In genomic region chr13:27665333-27665732, GRCh38 we compare ENCODE assay signal across 16 cellular contexts. TPM values are rescaled to one million over a fixed set of nuclear protein-coding genes. Genes with fewer than 3 reads are reported as not detected.
A peak's percentile ranks its signal among the peaks of the same experiment; 100 is the strongest.
DNase-seq lines count a peak whose midpoint lies in the region; TF ChIP-seq lines count a peak whose summit lies in the region.
"Had no signal": no experiment of that assay in that cellular context is flagged by ENCODE, and none has a peak within 500 bp of the region (broad histone marks: within the 10 kb centered on the region; RNA-seq: fewer than 3 reads in every experiment).

No MANE protein-coding gene starts in this region.

- peak; percentile 0 for DNase-seq in NCI-H1092 treated with DMSO at 0.1 percent for 48 hours (lab: John Stamatoyannopoulos, UW)
- no peak for DNase-seq in NCI-H1092 (lab: John Stamatoyannopoulos, UW)
- DNase-seq in LNCaP clone FGC (ENCODE audit: low read depth): no peak
- DNase-seq in choroid plexus epithelial cell (ENCODE audit: low read depth): peak; percentile 28
- no peak for DNase-seq in activated CD4-positive, alpha-beta T cell treated with anti-CD3 and anti-CD28 coated beads, Interleukin-2, amount 50 U/mL, for 1 hour
- no peak for DNase-seq in NCI-H2029 (lab: John Stamatoyannopoulos, UW)
- no peak for DNase-seq in NCI-H1694 treated with DMSO at 0.1 percent for 48 hours (lab: John Stamatoyannopoulos, UW)
- DNase-seq: 8988T; activated naive CD4-positive, alpha-beta T cell treated with anti-CD3 and anti-CD28 coated beads for 36 hours; KG1; lower lobe of right lung; NCI-H2081 treated with DMSO at 0.1 percent for 48 hours; PC-9; T-helper 9 cell; transverse colon had no signal

- no peaks in the 10 kb centered on the region for H3K9me3 ChIP-seq in neural cell (ENCODE audit: low read length)
- H3K9me3 ChIP-seq: lower lobe of right lung, transverse colon had no signal

- TF ChIP-seq EP300 in neural cell (conservative IDR thresholded peaks at IDR 0.05; ENCODE audit: poor library complexity, severe bottlenecking): no peak

- no peak overlapping the region for H3K4me2 ChIP-seq in neural cell (ENCODE audit: low read length)
- H3K4me2 ChIP-seq: PC-9 had no signal

- H3K4me3 ChIP-seq in LNCaP clone FGC (ENCODE audit: low read depth, low read length): no peak overlapping the region
- H3K4me3 ChIP-seq in choroid plexus epithelial cell (ENCODE audit: low read depth, low read length): no peak overlapping the region
- H3K4me3 ChIP-seq in neural cell (ENCODE audit: low read length): no peak overlapping the region
- H3K4me3 ChIP-seq: lower lobe of right lung, PC-9, transverse colon had no signal

- H3K9ac ChIP-seq in neural cell (ENCODE audit: low read length): no peak overlapping the region

- H3K27ac ChIP-seq in neural cell (ENCODE audit: low read length): no peak overlapping the region
- H3K27ac ChIP-seq: lower lobe of right lung, PC-9, transverse colon had no signal

- H3K9me2 ChIP-seq in neural cell (ENCODE audit: insufficient read depth, low read length): no peaks in the 10 kb centered on the region

- TF ChIP-seq RAD21 in neural cell (conservative IDR thresholded peaks at IDR 0.05): no peak

- no peaks in the 10 kb centered on the region for H3F3A ChIP-seq in neural cell (ENCODE audit: insufficient read depth, low read length, poor library complexity, severe bottlenecking)

- H3K36me3 ChIP-seq in neural cell (ENCODE audit: insufficient read depth, low read length): no peaks in the 10 kb centered on the region

- no peaks in the 10 kb centered on the region for H3K79me2 ChIP-seq in neural cell (replicated peaks; ENCODE audit: insufficient read depth, low read length)

- no peaks in the 10 kb centered on the region for H4K20me1 ChIP-seq in neural cell (ENCODE audit: insufficient read depth)

- TF ChIP-seq CTCF in LNCaP clone FGC (IDR thresholded peaks at IDR 0.05; ENCODE audit: control insufficient read depth, extremely low read depth, insufficient read depth) (peak; percentile 47), choroid plexus epithelial cell (conservative IDR thresholded peaks at IDR 0.05; ENCODE audit: low read depth, low read length) (peak; percentile 48), neural cell (IDR thresholded peaks at IDR 0.05; ENCODE audit: poor library complexity, severe bottlenecking) (peak; percentile 17)

- no peak overlapping the region for H2AFZ ChIP-seq in neural cell (ENCODE audit: low read depth, low read length)
- H2AFZ ChIP-seq: PC-9 had no signal

- H3K27me3 ChIP-seq in neural cell (ENCODE audit: insufficient read depth, low read depth, low read length): no peaks in the 10 kb centered on the region
- H3K27me3 ChIP-seq: transverse colon had no signal

TF ChIP-seq in neural cell, 6 proteins besides CTCF, POLR2A, EP300 and RAD21:
- no peak for TF ChIP-seq REST (IDR thresholded peaks at IDR 0.05; ENCODE audit: borderline replicate concordance)
- no peak for TF ChIP-seq POLR2AphosphoS5 (IDR thresholded peaks at IDR 0.05)
- no peak for TF ChIP-seq MXI1 (conservative IDR thresholded peaks at IDR 0.05; ENCODE audit: poor library complexity, severe bottlenecking)
- no peak for TF ChIP-seq SMC3 (conservative IDR thresholded peaks at IDR 0.05; ENCODE audit: poor library complexity)
- no peak for TF ChIP-seq TAF1 (IDR thresholded peaks at IDR 0.05; ENCODE audit: low read depth)
- TF ChIP-seq EZH2 (IDR thresholded peaks at IDR 0.05; ENCODE audit: borderline replicate concordance, insufficient read depth, low read length, poor library complexity, severe bottlenecking): no peak

RNA-seq across cellular contexts. Expression of gene POLR1D, which starts 43.6 kb away (rescaled TPM):
- 134 and 179 TPM in 2 replicates for polyA plus RNA-seq in neural cell
- polyA minus RNA-seq in neural cell: 43.6 and 60.1 TPM in 2 replicates

RNA-seq across cellular contexts. Expression of gene LNX2, which starts 45.0 kb away (rescaled TPM):
- 3.6 and 4.2 TPM in 2 replicates for polyA plus RNA-seq in neural cell
- 10.0 and 11.5 TPM in 2 replicates for polyA minus RNA-seq in neural cell

Comparison
In these comparisons a context has a peak if more than half of its experiments do, and no peak if none do; other contexts are left out.
1. DNase-seq: peak in NCI-H1092 treated with DMSO at 0.1 percent for 48 hours (single experiment) and choroid plexus epithelial cell (single experiment); none in NCI-H1092 (single experiment), LNCaP clone FGC (single experiment), activated CD4-positive, alpha-beta T cell treated with anti-CD3 and anti-CD28 coated beads, Interleukin-2, amount 50 U/mL, for 1 hour (single experiment), NCI-H2029 (single experiment) and NCI-H1694 treated with DMSO at 0.1 percent for 48 hours (single experiment).
2. Peak in every context shown above with its lines, with median percentiles within 50 percentile points of each other: CTCF ChIP-seq.